Comparison of ENCODE assay signal across 2 cellular contexts in genomic region chr17:57881143-57881542, GRCh38.
TF ChIP-seq lines count a peak whose summit lies in the region.

No MANE protein-coding gene starts in this region.

TF ChIP-seq in IMR-90, 13 proteins besides CTCF, POLR2A, EP300 and RAD21:
- TF ChIP-seq BHLHE40 (IDR thresholded peaks at IDR 0.05; ENCODE audit: low read depth, low read length) = peak; percentile 93; the same call in 1 of the 2 replicates
- no peak for TF ChIP-seq RFX5 (IDR thresholded peaks at IDR 0.05; ENCODE audit: low read depth, low read length)
- TF ChIP-seq MXI1 (IDR thresholded peaks at IDR 0.05; ENCODE audit: borderline replicate concordance, low read depth, low read length) = peak; percentile 77; the same call in 1 of the 2 replicates
- TF ChIP-seq, protein P1, sequence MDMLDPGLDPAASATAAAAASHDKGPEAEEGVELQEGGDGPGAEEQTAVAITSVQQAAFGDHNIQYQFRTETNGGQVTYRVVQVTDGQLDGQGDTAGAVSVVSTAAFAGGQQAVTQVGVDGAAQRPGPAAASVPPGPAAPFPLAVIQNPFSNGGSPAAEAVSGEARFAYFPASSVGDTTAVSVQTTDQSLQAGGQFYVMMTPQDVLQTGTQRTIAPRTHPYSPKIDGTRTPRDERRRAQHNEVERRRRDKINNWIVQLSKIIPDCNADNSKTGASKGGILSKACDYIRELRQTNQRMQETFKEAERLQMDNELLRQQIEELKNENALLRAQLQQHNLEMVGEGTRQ (IDR thresholded peaks at IDR 0.05; ENCODE audit: low read depth, low read length) = no peak

TF ChIP-seq in H1, 55 proteins besides CTCF, POLR2A, EP300 and RAD21:
- TF ChIP-seq TEAD4 (IDR thresholded peaks at IDR 0.05; ENCODE audit: low read depth, low read length) = peak; percentile 83
- no peak for TF ChIP-seq CTBP2 (IDR thresholded peaks at IDR 0.05; ENCODE audit: borderline replicate concordance, insufficient read depth, insufficient read length, low read length)
- no peak for TF ChIP-seq CREB1 (IDR thresholded peaks at IDR 0.05)
